ENCODE assay signal across 12 cellular contexts in the genomic region with DNA sequence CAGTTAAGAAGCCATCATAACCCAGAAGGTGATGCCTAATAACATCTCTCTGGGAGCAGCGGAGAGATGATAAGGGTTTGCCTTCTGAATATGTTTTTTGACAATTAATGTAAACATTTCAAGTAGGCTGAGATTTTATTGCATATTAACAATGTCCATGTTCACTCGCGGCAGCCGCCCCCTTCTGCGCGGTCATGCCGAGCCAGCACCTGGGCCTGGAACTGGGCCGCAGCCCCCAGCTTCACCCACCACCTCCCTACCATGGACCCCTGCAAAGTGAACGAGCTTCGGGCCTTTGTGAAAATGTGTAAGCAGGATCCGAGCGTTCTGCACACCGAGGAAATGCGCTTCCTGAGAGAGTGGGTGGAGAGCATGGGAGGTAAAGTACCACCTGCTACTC. TPM values are rescaled to one million over a fixed set of nuclear protein-coding genes. Genes with fewer than 3 reads are reported as not detected.
"Had no signal": no experiment of that assay in that cellular context is flagged by ENCODE, and none has a peak within 500 bp of the region (broad histone marks: within the 10 kb centered on the region; RNA-seq: fewer than 3 reads in every experiment).

No MANE protein-coding gene starts in this region.

- ATAC-seq: GM23338, HCT116 had no signal

- H3K4me3 ChIP-seq: GM23248, GM23338, HAP-1 had no signal

- H3K9me3 ChIP-seq: HAP-1 had no signal

- H3K36me3 ChIP-seq: HAP-1 had no signal

- DNase-seq: GM23248, GOT3, H7, H9, HCEC 1CT, HFFc6 had no signal

- H2AFZ ChIP-seq: GM23248 had no signal

- FAIRE-seq: H1, H54 had no signal

- H3K4me1 ChIP-seq: HAP-1 had no signal

- H3K27ac ChIP-seq: GM23248 had no signal

- H3K9ac ChIP-seq: GM23248 had no signal

RNA-seq across cellular contexts. Expression of a gene that starts 4.3 kb away (rescaled TPM):
- total RNA-seq: GM23248, GM23338, H1, H4, H7, H9 had no signal
- polyA plus RNA-seq: GM23248, GM23338 had no signal

RNA-seq across cellular contexts. Expression of a gene that starts 13.3 kb away (rescaled TPM):
- total RNA-seq: GM23248, GM23338, H1, H4, H7, H9, HFFc6 had no signal
- polyA plus RNA-seq: GM23248, GM23338, H1 had no signal

RNA-seq across cellular contexts. Expression of a gene that starts 25.1 kb away (rescaled TPM):
- total RNA-seq: GM23248, GM23338, H1, H4, H7, H9, HFFc6 had no signal
- polyA plus RNA-seq: GM23248, GM23338, H1 had no signal
